In the genomic region with DNA sequence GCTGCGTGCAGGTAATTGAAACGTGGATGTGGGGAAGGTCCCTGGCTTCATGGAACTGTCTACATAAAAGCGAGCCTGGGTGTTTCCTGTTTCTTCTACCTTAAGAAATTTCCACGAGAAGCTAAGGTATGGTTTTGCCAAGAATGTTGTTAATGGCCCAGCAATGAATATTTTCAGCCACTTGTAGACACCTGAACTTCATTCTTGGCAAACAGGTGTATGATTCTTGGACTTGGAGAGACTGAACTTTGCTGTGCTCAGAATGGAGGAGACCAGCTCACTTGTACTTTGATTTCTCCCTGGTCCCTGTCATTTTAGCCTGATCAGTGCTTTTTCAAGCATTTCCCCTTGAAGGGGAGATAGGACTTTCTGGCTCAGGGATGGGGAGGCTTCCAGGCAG, we compare ENCODE assay signal across 1 cellular context.
TF ChIP-seq lines count a peak whose summit lies in the region.

No MANE protein-coding gene starts in this region.

TF ChIP-seq in WTC11, 78 proteins besides CTCF, POLR2A, EP300 and RAD21 (continued from another document):
- TF ChIP-seq ARID4B (CRISPR knock-in tag; IDR thresholded peaks at IDR 0.05; ENCODE audit: borderline replicate concordance) (no peak), NFE2L1 (CRISPR knock-in tag; IDR thresholded peaks at IDR 0.05) (no peak), TEAD4 (CRISPR knock-in tag; IDR thresholded peaks at IDR 0.05) (no peak), E2F4 (CRISPR knock-in tag; IDR thresholded peaks at IDR 0.05; ENCODE audit: borderline replicate concordance, low read depth) (no peak), NFATC4 (CRISPR knock-in tag; IDR thresholded peaks at IDR 0.05) (no peak), SMAD3 (CRISPR knock-in tag; IDR thresholded peaks at IDR 0.05; ENCODE audit: borderline replicate concordance) (no peak), NR2C2 (CRISPR knock-in tag; IDR thresholded peaks at IDR 0.05) (no peak), CBFB (CRISPR knock-in tag; IDR thresholded peaks at IDR 0.05; ENCODE audit: low read depth) (no peak)
